1 cellular context compared by ENCODE assay signal in the genomic region with DNA sequence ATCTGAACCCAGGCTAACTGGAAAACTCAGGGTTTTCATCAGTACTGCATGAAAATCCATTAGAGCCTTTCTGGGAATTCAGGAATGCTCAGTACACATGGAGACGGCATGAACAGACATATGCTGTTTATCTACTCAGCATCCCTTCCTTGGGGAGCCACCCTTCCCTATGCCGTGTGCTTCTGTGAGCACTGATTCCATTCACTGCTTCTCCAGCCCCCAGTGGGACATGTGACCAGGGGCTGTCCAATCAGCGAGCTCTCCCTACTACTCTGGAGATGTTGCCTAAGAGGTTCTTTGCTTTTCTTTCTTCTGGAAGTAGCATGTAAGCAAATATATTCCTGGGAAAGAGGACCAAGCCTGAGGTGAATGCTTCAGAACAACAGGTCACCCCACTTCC.
TF ChIP-seq lines count a peak whose summit lies in the region.

No MANE protein-coding gene starts in this region.

TF ChIP-seq in H1, 55 proteins besides CTCF, POLR2A, EP300 and RAD21:
- TF ChIP-seq CBX8 (IDR thresholded peaks at IDR 0.05; ENCODE audit: borderline replicate concordance, low read depth, low read length) (no peak), RFX5 (IDR thresholded peaks at IDR 0.05; ENCODE audit: borderline replicate concordance, low read depth, low read length) (no peak), ASH2L (IDR thresholded peaks at IDR 0.05; ENCODE audit: low read length) (no peak), CTBP2 (IDR thresholded peaks at IDR 0.05; ENCODE audit: borderline replicate concordance, insufficient read depth, insufficient read length, low read length) (no peak), RXRA (IDR thresholded peaks at IDR 0.05; ENCODE audit: insufficient read depth, low read depth, low read length) (no peak), SP2 (IDR thresholded peaks at IDR 0.05; ENCODE audit: low read length) (no peak), BRCA1 (IDR thresholded peaks at IDR 0.05; ENCODE audit: low read depth, low read length) (no peak), TAF1 (IDR thresholded peaks at IDR 0.05; ENCODE audit: low read depth, low read length) (no peak), SUZ12 (IDR thresholded peaks at IDR 0.05; ENCODE audit: low read length) (no peak), KDM4A (IDR thresholded peaks at IDR 0.05; ENCODE audit: low read depth, low read length, severe bottlenecking) (no peak), SIX5 (IDR thresholded peaks at IDR 0.05; ENCODE audit: low read depth, low read length) (no peak), POU5F1 (IDR thresholded peaks at IDR 0.05; ENCODE audit: low read depth, low read length) (no peak), CEBPB (IDR thresholded peaks at IDR 0.05; ENCODE audit: low read depth, low read length) (no peak)
- TF ChIP-seq, protein P1, sequence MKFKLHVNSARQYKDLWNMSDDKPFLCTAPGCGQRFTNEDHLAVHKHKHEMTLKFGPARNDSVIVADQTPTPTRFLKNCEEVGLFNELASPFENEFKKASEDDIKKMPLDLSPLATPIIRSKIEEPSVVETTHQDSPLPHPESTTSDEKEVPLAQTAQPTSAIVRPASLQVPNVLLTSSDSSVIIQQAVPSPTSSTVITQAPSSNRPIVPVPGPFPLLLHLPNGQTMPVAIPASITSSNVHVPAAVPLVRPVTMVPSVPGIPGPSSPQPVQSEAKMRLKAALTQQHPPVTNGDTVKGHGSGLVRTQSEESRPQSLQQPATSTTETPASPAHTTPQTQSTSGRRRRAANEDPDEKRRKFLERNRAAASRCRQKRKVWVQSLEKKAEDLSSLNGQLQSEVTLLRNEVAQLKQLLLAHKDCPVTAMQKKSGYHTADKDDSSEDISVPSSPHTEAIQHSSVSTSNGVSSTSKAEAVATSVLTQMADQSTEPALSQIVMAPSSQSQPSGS (IDR thresholded peaks at IDR 0.05; ENCODE audit: low read length), result no peak
- TF ChIP-seq, protein P2, sequence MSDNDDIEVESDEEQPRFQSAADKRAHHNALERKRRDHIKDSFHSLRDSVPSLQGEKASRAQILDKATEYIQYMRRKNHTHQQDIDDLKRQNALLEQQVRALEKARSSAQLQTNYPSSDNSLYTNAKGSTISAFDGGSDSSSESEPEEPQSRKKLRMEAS (IDR thresholded peaks at IDR 0.05), result no peak
